30 cellular contexts compared by ENCODE assay signal in genomic region chr18:36977121-36977520, GRCh38.
"Had no signal": no experiment of that assay in that cellular context is flagged by ENCODE, and none has a peak within 500 bp of the region (broad histone marks: within the 10 kb centered on the region; RNA-seq: fewer than 3 reads in every experiment).

No MANE protein-coding gene starts in this region.

- H3K4me3 ChIP-seq: heart left ventricle, left ventricle myocardium inferior, lung, mucosa of descending colon, neural progenitor cell, psoas muscle, right atrium auricular region, skin epidermis, stomach, testis, thyroid gland, transverse colon, upper lobe of right lung had no signal

- H3K4me2 ChIP-seq: neural progenitor cell had no signal

- ATAC-seq: heart left ventricle; left colon; mucosa of descending colon; naive thymus-derived CD4-positive, alpha-beta T cell; natural killer cell treated with Interleukin-12 subunit alpha and Interleukin-12 subunit beta and Interleukin-15 and Interleukin-18, amount 100 ng/mL, for 72 hours; psoas muscle; sciatic nerve; stimulated activated naive B cell treated with anti-CD40 and anti-IgM and Interleukin-4, amounts not matched to agents 10 μg/mL and 1 μg/mL and 100 μg/mL, for 72 hours; stimulated activated naive CD8-positive, alpha-beta T cell treated with anti-CD3 and anti-CD28 coated beads, Interleukin-15, Interleukin-2, amounts not matched to agents 100 U/mL and 50 U/mL, for 24 hours; upper lobe of right lung had no signal

- DNase-seq: heart left ventricle; hypothalamus; immature natural killer cell; kidney; left colon; left ventricle myocardium inferior; midbrain; mucosa of descending colon; naive thymus-derived CD4-positive, alpha-beta T cell; occipital lobe; psoas muscle; stimulated activated CD4-positive, alpha-beta T cell treated with anti-CD3 and anti-CD28 coated beads, Interleukin-12 subunit alpha, Interleukin-12 subunit beta, amount 100 ng/mL, for 4 hours; stimulated activated CD4-positive, alpha-beta T cell treated with anti-CD3 and anti-CD28 coated beads, Interleukin-15, amount 100 ng/mL, for 24 hours; stimulated activated CD4-positive, alpha-beta T cell treated with anti-CD3 and anti-CD28 coated beads, Interleukin-2, amount 100 ng/mL, for 24 hours; stimulated activated CD4-positive, alpha-beta T cell treated with anti-CD3 and anti-CD28 coated beads, Interleukin-4, amount 100 ng/mL, for 1 hour; stimulated activated naive B cell treated with anti-CD40 and anti-IgM and Interleukin-4, amounts not matched to agents 10 μg/mL and 1 μg/mL and 100 μg/mL, for 72 hours; stimulated activated naive CD8-positive, alpha-beta T cell treated with anti-CD3 and anti-CD28 coated beads, Interleukin-15, Interleukin-2, amounts not matched to agents 100 U/mL and 50 U/mL, for 24 hours; stomach; testis; thyroid gland; transverse colon; upper lobe of right lung had no signal

- H3K36me3 ChIP-seq: heart left ventricle, neural progenitor cell, neutrophil, right atrium auricular region, thyroid gland, transverse colon, upper lobe of right lung had no signal

- H3K9ac ChIP-seq: neural progenitor cell, parathyroid adenoma had no signal

- H3K27me3 ChIP-seq: heart left ventricle, neural progenitor cell, neutrophil, right atrium auricular region, stomach, testis, thyroid gland, transverse colon, upper lobe of right lung had no signal

- H3K4me1 ChIP-seq: heart left ventricle, left ventricle myocardium inferior, neural progenitor cell, parathyroid adenoma, psoas muscle, right atrium auricular region, stomach, testis, thyroid gland, transverse colon, upper lobe of right lung had no signal

- H2AFZ ChIP-seq: neural progenitor cell, parathyroid adenoma had no signal

- H3K79me2 ChIP-seq: parathyroid adenoma had no signal

- H3K27ac ChIP-seq: heart left ventricle, left ventricle myocardium inferior, neural progenitor cell, neutrophil, parathyroid adenoma, psoas muscle, right atrium auricular region, skin epidermis, stomach, testis, thyroid gland, transverse colon, upper lobe of right lung had no signal

- H3K9me3 ChIP-seq: neutrophil, right atrium auricular region, testis, thyroid gland, transverse colon, upper lobe of right lung had no signal
